In genomic region chr14:51056431-51056830, GRCh38 we compare ENCODE assay signal across 30 cellular contexts.
"Had no signal": no experiment of that assay in that cellular context is flagged by ENCODE, and none has a peak within 500 bp of the region (broad histone marks: within the 10 kb centered on the region; RNA-seq: fewer than 3 reads in every experiment).

No MANE protein-coding gene starts in this region.

- DNase-seq: activated CD4-positive, alpha-beta T cell treated with anti-CD3 and anti-CD28 coated beads for 1 hour; activated CD4-positive, alpha-beta T cell treated with anti-CD3 and anti-CD28 coated beads, Interleukin-2, amount 10 ng/mL, durations not matched to agents 24 days and 14 days; activated CD4-positive, alpha-beta T cell treated with anti-CD3 and anti-CD28 coated beads, Interleukin-2, amount 50 U/mL, for 4 hours; activated CD4-positive, CD25-positive, alpha-beta regulatory T cell; activated CD8-positive, alpha-beta T cell treated with anti-CD3 and anti-CD28 coated beads for 36 hours; activated gamma-delta T cell treated with Interleukin-2 at 50 U/mL for 16 hours; activated naive CD4-positive, alpha-beta T cell treated with anti-CD3 and anti-CD28 coated beads, Interleukin-2, amount 10 ng/mL, durations not matched to agents 7 days and 5 days; activated naive CD8-positive, alpha-beta T cell treated with anti-CD3 and anti-CD28 coated beads, Interleukin-2, amount 50 U/mL, for 24 hours; activated T-cell treated with anti-CD3 and anti-CD28 coated beads for 4 hours; activated T-cell treated with anti-CD3 and anti-CD28 coated beads, Interleukin-2, amount 50 U/mL, for 4 hours; anterior cingulate cortex; brain microvascular endothelial cell; central memory CD4-positive, alpha-beta T cell; Karpas-422; KBM-7; MG63; NCI-H1048; NCI-H1436; NCI-H1694; NCI-H1930; NCI-H2081 treated with DMSO at 0.1 percent for 48 hours; NCI-H345; NCI-H524 treated with DMSO at 0.1 percent for 48 hours; PC-9; Right ventricle myocardium superior; T-cell; T-helper 17 cell; WERI-Rb-1 had no signal

- H3K4me2 ChIP-seq: PC-9 had no signal

- H3K36me3 ChIP-seq: brain microvascular endothelial cell, MG63, WERI-Rb-1 had no signal

- H3K27ac ChIP-seq: brain microvascular endothelial cell, PC-9, RWPE1, SK-N-MC, WERI-Rb-1 had no signal

- ATAC-seq: activated CD8-positive, alpha-beta T cell treated with anti-CD3 and anti-CD28 coated beads for 36 hours; activated naive CD8-positive, alpha-beta T cell treated with anti-CD3 and anti-CD28 coated beads, Interleukin-2, amount 50 U/mL, for 24 hours; activated T-cell treated with anti-CD3 and anti-CD28 coated beads, Interleukin-2, amount 50 U/mL, for 4 hours; T-cell; T-helper 17 cell had no signal

- H3K27me3 ChIP-seq: brain microvascular endothelial cell, MG63 had no signal

- H2AFZ ChIP-seq: PC-9 had no signal

- H3K9me3 ChIP-seq: MG63 had no signal

- H3K4me3 ChIP-seq: MG63, PC-9, SK-N-MC had no signal
